8 cellular contexts compared by ENCODE assay signal in genomic region chr2:60707750-60708371, GRCh38.
DNase-seq lines count a peak whose midpoint lies in the region; FAIRE-seq and TF ChIP-seq lines count a peak whose summit lies in the region.

No MANE protein-coding gene starts in this region.

- no peak overlapping the region for H3K4me3 ChIP-seq in tibial artery

- peaks cover 0 to 3% (median 0%) of the 10 kb centered on the region in 4 donors for H3K4me1 ChIP-seq in tibial artery

- no peaks in the 10 kb centered on the region for H3K27me3 ChIP-seq in tibial artery

- no peaks in the 10 kb centered on the region for H3K36me3 ChIP-seq in tibial artery

- peak; percentile 74 to 75 for TF ChIP-seq CTCF in tibial artery (IDR thresholded peaks at IDR 0.05)

- peak; percentile 77 for FAIRE-seq in GM18507 (lab: Jason Lieb, UNC)

- DNase-seq in Ammon's horn (ENCODE audit: low spot score) (peak; percentile 36), GM18507 (ENCODE audit: extremely low spot score, insufficient read length, low read depth) (peak; percentile 15), NCI-H2227 (lab: John Stamatoyannopoulos, UW; ENCODE audit: unreplicated experiment) (peak; percentile 59), astrocyte of the hippocampus (ENCODE audit: low read depth, low spot score) (peak; percentile 48), iris pigment epithelial cell (ENCODE audit: low read depth) (peak; percentile 31), tibial artery (no peak), activated gamma-delta T cell (lab: John Stamatoyannopoulos, UW) (no peak), T-helper 9 cell (no peak)

- no peak overlapping the region for H3K27ac ChIP-seq in tibial artery

- intact Hi-C loops in tibial artery (cut with DNase I; ENCODE audit: low total_unique reads): loop anchor here (2.0 kb wide), 1 partner anchor 291 kb away; no protein-coding TSS in a partner anchor

- H3K9me3 ChIP-seq in tibial artery: no peaks in the 10 kb centered on the region

Comparison
In these comparisons a context has a peak if more than half of its experiments do, and no peak if none do; other contexts are left out.
1. DNase-seq: peak in Ammon's horn (single experiment), GM18507 (single experiment), NCI-H2227 (single experiment), astrocyte of the hippocampus (single experiment) and iris pigment epithelial cell (single experiment); none in tibial artery (0 of 2), activated gamma-delta T cell (single experiment) and T-helper 9 cell (single experiment).